22 cellular contexts compared by ENCODE assay signal in the genomic region with DNA sequence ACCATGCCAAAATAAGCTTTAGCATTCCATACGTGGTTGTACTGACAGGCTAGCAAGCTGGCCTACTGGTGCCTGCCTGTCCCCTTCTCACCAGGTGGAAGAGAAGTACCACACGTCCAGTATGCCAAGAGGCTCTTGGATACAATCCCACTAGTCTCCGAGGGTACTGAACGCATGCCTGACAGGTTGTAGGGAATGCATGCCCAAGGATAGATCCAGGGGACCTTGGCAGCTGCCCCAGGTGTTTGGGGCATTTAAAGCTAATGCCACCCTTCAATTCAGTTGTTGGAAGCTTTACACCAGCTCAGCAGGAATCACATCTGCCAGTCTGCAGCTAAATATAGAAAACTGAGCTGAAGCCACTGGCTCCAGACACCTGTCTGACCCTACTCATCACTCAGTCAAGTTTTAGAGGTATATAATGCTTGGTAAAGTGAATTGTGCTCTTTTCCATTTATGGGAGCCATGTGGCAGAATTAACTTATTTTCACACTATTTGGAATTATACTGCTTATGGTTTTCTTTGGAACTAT. TPM values are rescaled to one million over a fixed set of nuclear protein-coding genes. Genes with fewer than 3 reads are reported as not detected.
A peak's percentile ranks its signal among the peaks of the same experiment; 100 is the strongest.
DNase-seq lines count a peak whose midpoint lies in the region; ATAC-seq and TF ChIP-seq lines count a peak whose summit lies in the region.
"Had no signal": no experiment of that assay in that cellular context is flagged by ENCODE, and none has a peak within 500 bp of the region (broad histone marks: within the 10 kb centered on the region; RNA-seq: fewer than 3 reads in every experiment).

No MANE protein-coding gene starts in this region.

- intact Hi-C loops in activated T-helper 1 cell treated with anti-CD3 and anti-CD28 coated beads, Interleukin-12 subunit alpha, Interleukin-12 subunit beta, Interleukin-2, Interleukin-4 antibody, amounts not matched to agents 30 ng/mL and 10 ng/mL and 1 ng/mL, durations not matched to agents 14 hours and 24 hours and 36 hours (cut with micrococcal nuclease), result no loop called here

- no peak for TF ChIP-seq CTCF in endothelial cell (IDR thresholded peaks at IDR 0.05; ENCODE audit: unreplicated experiment)

- H3K9me3 Mint-ChIP-seq in effector memory CD8-positive, alpha-beta T cell, result peaks cover 7% of the 10 kb centered on the region in 2 donors
- peaks cover 5% of the 10 kb centered on the region for H3K9me3 Mint-ChIP-seq in activated T-helper 1 cell treated with anti-CD3 and anti-CD28 coated beads, Interleukin-12 subunit alpha, Interleukin-12 subunit beta, Interleukin-2, Interleukin-4 antibody, amounts not matched to agents 30 ng/mL and 10 ng/mL and 1 ng/mL, durations not matched to agents 14 hours and 24 hours and 36 hours
- H3K9me3 Mint-ChIP-seq in endothelial cell (ENCODE audit: unreplicated experiment), result no peaks in the 10 kb centered on the region

- peak overlapping the region; percentile 74 to 85 for H3K27ac Mint-ChIP-seq in effector memory CD8-positive, alpha-beta T cell
- H3K27ac Mint-ChIP-seq in activated T-helper 1 cell treated with anti-CD3 and anti-CD28 coated beads, Interleukin-12 subunit alpha, Interleukin-12 subunit beta, Interleukin-2, Interleukin-4 antibody, amounts not matched to agents 30 ng/mL and 10 ng/mL and 1 ng/mL, durations not matched to agents 14 hours and 24 hours and 36 hours, result no peak overlapping the region
- H3K27ac Mint-ChIP-seq in endothelial cell (ENCODE audit: unreplicated experiment), result no peak overlapping the region
- H3K27ac Mint-ChIP-seq: B cell, H9 had no signal

- DNase-seq in DMS79 (lab: John Stamatoyannopoulos, UW) (peak; percentile 78), NCI-H1105 (lab: John Stamatoyannopoulos, UW) (peak; percentile 90), NCI-H345 (lab: John Stamatoyannopoulos, UW) (peak; percentile 30), endothelial cell (ENCODE audit: low spot score) (no peak)
- no peak for DNase-seq in effector memory CD8-positive, alpha-beta T cell
- DNase-seq in activated T-helper 1 cell treated with anti-CD3 and anti-CD28 coated beads, Interleukin-12 subunit alpha, Interleukin-12 subunit beta, Interleukin-2, Interleukin-4 antibody, amounts not matched to agents 30 ng/mL and 10 ng/mL and 1 ng/mL, durations not matched to agents 14 hours and 24 hours and 36 hours (ENCODE audit: low spot score), result no peak
- DNase-seq: activated CD4-positive, alpha-beta T cell treated with anti-CD3 and anti-CD28 coated beads, Interleukin-2, amount 50 U/mL, for 1 hour; activated gamma-delta T cell treated with Interleukin-2 at 50 U/mL for 16 hours; amniotic stem cell; H9; kidney glomerular epithelial cell; mesendoderm; natural killer cell; NCI-H226; Right ventricle myocardium superior; stimulated activated naive CD8-positive, alpha-beta T cell treated with anti-CD3 and anti-CD28 coated beads, Interleukin-15, amount 100 ng/mL, for 72 hours; upper lobe of right lung had no signal

- peaks cover 43 to 62% of the 10 kb centered on the region in 2 donors for H3K27me3 Mint-ChIP-seq in effector memory CD8-positive, alpha-beta T cell
- H3K27me3 Mint-ChIP-seq in activated T-helper 1 cell treated with anti-CD3 and anti-CD28 coated beads, Interleukin-12 subunit alpha, Interleukin-12 subunit beta, Interleukin-2, Interleukin-4 antibody, amounts not matched to agents 30 ng/mL and 10 ng/mL and 1 ng/mL, durations not matched to agents 14 hours and 24 hours and 36 hours (ENCODE audit: insufficient read depth), result peaks cover 52% of the 10 kb centered on the region
- H3K27me3 Mint-ChIP-seq in endothelial cell (ENCODE audit: unreplicated experiment), result peaks cover 11% of the 10 kb centered on the region

- no peak for ATAC-seq in effector memory CD8-positive, alpha-beta T cell (replicated peaks)
- no peak for ATAC-seq in GM21390 (IDR thresholded peaks at IDR 0.05; ENCODE audit: unreplicated experiment)
- ATAC-seq: esophagus mucosa; gastroesophageal sphincter; GM12878; stimulated activated naive CD8-positive, alpha-beta T cell treated with anti-CD3 and anti-CD28 coated beads, Interleukin-15, amount 100 ng/mL, for 72 hours; upper lobe of right lung had no signal

- H3K36me3 Mint-ChIP-seq in effector memory CD8-positive, alpha-beta T cell (ENCODE audit: insufficient read depth), result peaks cover 8% of the 10 kb centered on the region
- H3K36me3 Mint-ChIP-seq in activated T-helper 1 cell treated with anti-CD3 and anti-CD28 coated beads, Interleukin-12 subunit alpha, Interleukin-12 subunit beta, Interleukin-2, Interleukin-4 antibody, amounts not matched to agents 30 ng/mL and 10 ng/mL and 1 ng/mL, durations not matched to agents 14 hours and 24 hours and 36 hours (ENCODE audit: low read depth), result no peaks in the 10 kb centered on the region
- H3K36me3 Mint-ChIP-seq in endothelial cell (ENCODE audit: low read depth, unreplicated experiment), result peaks cover 13% of the 10 kb centered on the region
- H3K36me3 Mint-ChIP-seq: natural killer cell had no signal

- H3K4me3 Mint-ChIP-seq in effector memory CD8-positive, alpha-beta T cell, result no peak overlapping the region
- no peak overlapping the region for H3K4me3 Mint-ChIP-seq in activated T-helper 1 cell treated with anti-CD3 and anti-CD28 coated beads, Interleukin-12 subunit alpha, Interleukin-12 subunit beta, Interleukin-2, Interleukin-4 antibody, amounts not matched to agents 30 ng/mL and 10 ng/mL and 1 ng/mL, durations not matched to agents 14 hours and 24 hours and 36 hours
- H3K4me3 Mint-ChIP-seq in endothelial cell (ENCODE audit: unreplicated experiment), result no peak overlapping the region
- H3K4me3 Mint-ChIP-seq: B cell; H9; natural killer cell; stimulated activated naive CD8-positive, alpha-beta T cell treated with anti-CD3 and anti-CD28 coated beads, Interleukin-15, amount 100 ng/mL, for 72 hours had no signal

- H3K4me1 Mint-ChIP-seq in effector memory CD8-positive, alpha-beta T cell (ENCODE audit: low read depth in 2 of 2), result peaks cover 4 to 7% of the 10 kb centered on the region in 2 donors
- H3K4me1 Mint-ChIP-seq in activated T-helper 1 cell treated with anti-CD3 and anti-CD28 coated beads, Interleukin-12 subunit alpha, Interleukin-12 subunit beta, Interleukin-2, Interleukin-4 antibody, amounts not matched to agents 30 ng/mL and 10 ng/mL and 1 ng/mL, durations not matched to agents 14 hours and 24 hours and 36 hours (ENCODE audit: low read depth), result peaks cover 11% of the 10 kb centered on the region
- H3K4me1 Mint-ChIP-seq in endothelial cell (ENCODE audit: unreplicated experiment), result peaks cover 7% of the 10 kb centered on the region

RNA-seq across cellular contexts. Expression of a gene that starts 4.9 kb away (rescaled TPM):
- 0.20 and 0.57 TPM in 2 replicates for total RNA-seq in activated T-helper 1 cell treated with anti-CD3 and anti-CD28 coated beads, Interleukin-12 subunit alpha, Interleukin-12 subunit beta, Interleukin-2, Interleukin-4 antibody, amounts not matched to agents 30 ng/mL and 10 ng/mL and 1 ng/mL, durations not matched to agents 14 hours and 24 hours and 36 hours
- total RNA-seq in endothelial cell (ENCODE audit: unreplicated experiment), result 93.2 TPM
- total RNA-seq: B cell had no signal

RNA-seq across cellular contexts. Expression of a gene that starts 36.2 kb away (rescaled TPM):
- total RNA-seq in activated T-helper 1 cell treated with anti-CD3 and anti-CD28 coated beads, Interleukin-12 subunit alpha, Interleukin-12 subunit beta, Interleukin-2, Interleukin-4 antibody, amounts not matched to agents 30 ng/mL and 10 ng/mL and 1 ng/mL, durations not matched to agents 14 hours and 24 hours and 36 hours, result 32.1 and 35.4 TPM in 2 replicates
- total RNA-seq in endothelial cell (ENCODE audit: unreplicated experiment), result 9.7 TPM

Comparison
In these comparisons a context has a peak if more than half of its experiments do, and no peak if none do; other contexts are left out.
1. DNase-seq: peak in DMS79 (single experiment), NCI-H1105 (single experiment) and NCI-H345 (single experiment); none in effector memory CD8-positive, alpha-beta T cell (0 of 3), activated T-helper 1 cell treated with anti-CD3 and anti-CD28 coated beads, Interleukin-12 subunit alpha, Interleukin-12 subunit beta, Interleukin-2, Interleukin-4 antibody, amounts not matched to agents 30 ng/mL and 10 ng/mL and 1 ng/mL, durations not matched to agents 14 hours and 24 hours and 36 hours (single experiment) and endothelial cell (single experiment).
2. H3K27ac Mint-ChIP-seq: peak in effector memory CD8-positive, alpha-beta T cell (2 of 2); none in activated T-helper 1 cell treated with anti-CD3 and anti-CD28 coated beads, Interleukin-12 subunit alpha, Interleukin-12 subunit beta, Interleukin-2, Interleukin-4 antibody, amounts not matched to agents 30 ng/mL and 10 ng/mL and 1 ng/mL, durations not matched to agents 14 hours and 24 hours and 36 hours (single experiment) and endothelial cell (single experiment).
3. RNA of a gene that starts 4.9 kb away (total RNA-seq): 93.2 TPM in endothelial cell (single experiment); 0.20 to 0.57 TPM in activated T-helper 1 cell treated with anti-CD3 and anti-CD28 coated beads, Interleukin-12 subunit alpha, Interleukin-12 subunit beta, Interleukin-2, Interleukin-4 antibody, amounts not matched to agents 30 ng/mL and 10 ng/mL and 1 ng/mL, durations not matched to agents 14 hours and 24 hours and 36 hours; every median in the first group is over 10 times any median in the second.